ENCODE assay signal across 1 cellular context in genomic region chr11:67504023-67504949, GRCh38.
A peak's percentile ranks its signal among the peaks of the same experiment; 100 is the strongest.
TF ChIP-seq lines count a peak whose summit lies in the region.

No MANE protein-coding gene starts in this region.

TF ChIP-seq in A549, 52 proteins besides CTCF, POLR2A, EP300 and RAD21 (continued from another document):
- no peak for TF ChIP-seq USF2 (IDR thresholded peaks at IDR 0.05)
- TF ChIP-seq RNF2 (IDR thresholded peaks at IDR 0.05; ENCODE audit: borderline replicate concordance, low read depth), result 0 out of 2 replicates have a peak, but pooled peaks have one; percentile 56
- peak; percentile 75; the same call in 1 of the 2 replicates for TF ChIP-seq TFCP2L1 (CRISPR knock-in tag; IDR thresholded peaks at IDR 0.05)
- 0 out of 2 replicates have a peak, but pooled peaks have one; percentile 12 for TF ChIP-seq FOSB (CRISPR knock-in tag; IDR thresholded peaks at IDR 0.05)
